19 cellular contexts compared by ENCODE assay signal in genomic region chr17:66789093-66789492, GRCh38. TPM values are rescaled to one million over a fixed set of nuclear protein-coding genes. Genes with fewer than 3 reads are reported as not detected.
"Had no signal": no experiment of that assay in that cellular context is flagged by ENCODE, and none has a peak within 500 bp of the region (broad histone marks: within the 10 kb centered on the region; RNA-seq: fewer than 3 reads in every experiment).

No MANE protein-coding gene starts in this region.

- H3K4me1 ChIP-seq: esophagus squamous epithelium had no signal

- H3K4me3 ChIP-seq: esophagus squamous epithelium, left lung, ovary, skin epidermis had no signal

- H3K27ac Mint-ChIP-seq: activated B cell treated with CpG ODN at 0.5 μM for 24 hours; activated CD4-positive, alpha-beta T cell treated with anti-CD3 and anti-CD28 coated beads, Interleukin-2, amount 10 ng/mL, durations not matched to agents 7 days and 5 days; activated naive CD4-positive, alpha-beta T cell treated with anti-CD3 and anti-CD28 coated beads, Interleukin-2, amount 50 U/mL, for 24 hours had no signal

- ATAC-seq: left lung; stimulated activated naive CD8-positive, alpha-beta T cell treated with anti-CD3 and anti-CD28 coated beads, Interleukin-15, amount 100 ng/mL, for 72 hours had no signal

- H3K27ac ChIP-seq: brain microvascular endothelial cell, esophagus squamous epithelium, left lung, ovary had no signal

- H3K9me3 Mint-ChIP-seq: activated B cell treated with CpG ODN at 0.5 μM for 24 hours; activated CD4-positive, alpha-beta T cell treated with anti-CD3 and anti-CD28 coated beads, Interleukin-2, amount 10 ng/mL, durations not matched to agents 7 days and 5 days; activated naive CD4-positive, alpha-beta T cell treated with anti-CD3 and anti-CD28 coated beads, Interleukin-2, amount 50 U/mL, for 24 hours; stimulated activated naive CD8-positive, alpha-beta T cell treated with anti-CD3 and anti-CD28 coated beads, Interleukin-15, amount 100 ng/mL, for 72 hours had no signal

- DNase-seq: activated B cell treated with CpG ODN at 0.5 μM for 24 hours; activated CD4-positive, alpha-beta T cell treated with anti-CD3 and anti-CD28 coated beads, Interleukin-2, amount 10 ng/mL, durations not matched to agents 7 days and 5 days; activated effector memory CD4-positive, alpha-beta T cell treated with Interleukin-2 at 50 U/mL for 16 hours; activated T-cell treated with anti-CD3 and anti-CD28 coated beads for 4 hours; brain microvascular endothelial cell; esophagus squamous epithelium; foreskin fibroblast; glutamatergic neuron; mesenchymal stem cell; stimulated activated CD4-positive, alpha-beta T cell treated with anti-CD3 and anti-CD28 coated beads, Interleukin-4, amount 100 ng/mL, for 4 hours; stimulated activated naive CD8-positive, alpha-beta T cell treated with anti-CD3 and anti-CD28 coated beads, Interleukin-15, amount 100 ng/mL, for 72 hours; T-helper 1 cell had no signal

- H3K27me3 ChIP-seq: brain microvascular endothelial cell, esophagus squamous epithelium, left lung, ovary had no signal

- H3K9me3 ChIP-seq: esophagus squamous epithelium, left lung, ovary had no signal

- H3K27me3 Mint-ChIP-seq: activated CD4-positive, alpha-beta T cell treated with anti-CD3 and anti-CD28 coated beads, Interleukin-2, amount 10 ng/mL, durations not matched to agents 7 days and 5 days; activated naive CD4-positive, alpha-beta T cell treated with anti-CD3 and anti-CD28 coated beads, Interleukin-2, amount 50 U/mL, for 24 hours; stimulated activated naive CD8-positive, alpha-beta T cell treated with anti-CD3 and anti-CD28 coated beads, Interleukin-15, amount 100 ng/mL, for 72 hours had no signal

- H3K36me3 ChIP-seq: ovary had no signal

- H3K4me3 Mint-ChIP-seq: activated B cell treated with CpG ODN at 0.5 μM for 24 hours; activated CD4-positive, alpha-beta T cell treated with anti-CD3 and anti-CD28 coated beads, Interleukin-2, amount 10 ng/mL, durations not matched to agents 7 days and 5 days; activated naive CD4-positive, alpha-beta T cell treated with anti-CD3 and anti-CD28 coated beads, Interleukin-2, amount 50 U/mL, for 24 hours; stimulated activated naive CD8-positive, alpha-beta T cell treated with anti-CD3 and anti-CD28 coated beads, Interleukin-15, amount 100 ng/mL, for 72 hours had no signal

RNA-seq across cellular contexts. Expression of gene CACNG5, which starts 45.8 kb away (rescaled TPM):
- total RNA-seq: activated B cell treated with CpG ODN at 0.5 μM for 24 hours; activated CD4-positive, alpha-beta T cell treated with anti-CD3 and anti-CD28 coated beads, Interleukin-2, amount 10 ng/mL, durations not matched to agents 7 days and 5 days; activated CD8-positive, alpha-beta memory T cell treated with anti-CD3 and anti-CD28 coated beads for 36 hours; esophagus squamous epithelium; left lung; ovary; urinary bladder had no signal
- polyA plus RNA-seq: neural cell, ovary, urinary bladder had no signal
